Comparison of ENCODE assay signal across 17 cellular contexts in the genomic region with DNA sequence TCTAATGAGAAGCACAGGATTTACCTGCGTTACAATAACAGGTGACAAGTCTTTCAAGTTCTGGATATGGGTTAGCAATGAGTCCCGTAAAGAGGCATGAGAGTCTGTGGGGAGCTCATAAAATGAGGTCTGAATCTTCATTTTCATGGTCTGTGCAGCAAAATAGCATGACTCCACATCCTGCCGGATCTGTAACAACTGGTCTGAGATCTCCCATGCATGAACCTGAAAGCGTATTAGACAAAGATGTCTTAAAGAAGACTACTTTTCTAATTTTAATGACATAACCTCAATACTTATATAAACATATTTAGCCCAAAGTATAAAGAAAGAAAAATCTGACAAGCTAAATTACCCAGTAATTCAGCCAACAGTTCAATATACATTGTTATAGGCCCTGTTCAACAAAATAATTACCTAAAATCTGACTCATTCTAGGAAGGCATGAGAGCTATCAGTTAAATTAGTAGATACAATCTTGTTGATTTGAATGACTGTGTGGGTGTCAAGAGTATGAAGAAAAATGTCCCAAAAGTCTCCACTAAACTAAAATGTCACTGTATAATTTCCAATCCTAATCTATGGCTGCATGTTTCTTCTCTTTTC. TPM values are rescaled to one million over a fixed set of nuclear protein-coding genes. Genes with fewer than 3 reads are reported as not detected.
DNase-seq lines count a peak whose midpoint lies in the region; ATAC-seq, FAIRE-seq and TF ChIP-seq lines count a peak whose summit lies in the region.
"Had no signal": no experiment of that assay in that cellular context is flagged by ENCODE, and none has a peak within 500 bp of the region (broad histone marks: within the 10 kb centered on the region; RNA-seq: fewer than 3 reads in every experiment).

No MANE protein-coding gene starts in this region.

- H3K27me3 Mint-ChIP-seq in activated B cell treated with CpG ODN at 0.5 μM for 24 hours (no peaks in the 10 kb centered on the region), WTC11 (ENCODE audit: low read depth) (no peaks in the 10 kb centered on the region)

- POLR2A ChIA-PET in activated B cell treated with CpG ODN at 0.5 μM for 24 hours (lab: Charles Lee) = interaction anchor here (0.6 to 2.6 kb wide), 8 partner anchors 9 to 128 kb away, joined by 3 to 13 read pairs (median 3); partner anchors contain the start of gene TNPO3
- POLR2A ChIA-PET in WTC11 (lab: Charles Lee) = no interaction called here

- intact Hi-C loops in activated B cell treated with CpG ODN at 0.5 μM for 24 hours (cut with micrococcal nuclease) = loop anchor here (1.0 to 2.0 kb wide), 2 partner anchors 9 to 15 kb away; no protein-coding TSS in a partner anchor

- H3K27ac Mint-ChIP-seq in activated B cell treated with CpG ODN at 0.5 μM for 24 hours = peak overlapping the region; percentile 76
- H3K27ac Mint-ChIP-seq in WTC11 = no peak overlapping the region

- H3K4me1 Mint-ChIP-seq in activated B cell treated with CpG ODN at 0.5 μM for 24 hours (peaks cover 43% of the 10 kb centered on the region), WTC11 (peaks cover 2% of the 10 kb centered on the region; the same call in 1 of the 2 replicates)

- CTCF ChIA-PET in activated B cell treated with CpG ODN at 0.5 μM for 24 hours (lab: Charles Lee) (no interaction called here), WTC11 (lab: Charles Lee) (interaction anchor here (1.2 to 1.5 kb wide), 2 partner anchors 70 to 74 kb away, joined by 3 to 5 read pairs; no protein-coding TSS in a partner anchor)

- TF ChIP-seq CTCF in activated B cell treated with CpG ODN at 0.5 μM for 24 hours (IDR thresholded peaks at IDR 0.05) = no peak
- TF ChIP-seq CTCF in WTC11 (IDR thresholded peaks at IDR 0.05) = no peak

- H3K9me3 Mint-ChIP-seq in activated B cell treated with CpG ODN at 0.5 μM for 24 hours (no peaks in the 10 kb centered on the region), WTC11 (no peaks in the 10 kb centered on the region)
- H3K9me3 Mint-ChIP-seq: activated T-cell treated with anti-CD3 and anti-CD28 coated beads, Interleukin-2, amount 50 U/mL, for 4 hours had no signal

- ATAC-seq in GM19328 (IDR thresholded peaks at IDR 0.05; ENCODE audit: unreplicated experiment) = peak; percentile 87
- peak; percentile 78 for ATAC-seq in HG02885 (IDR thresholded peaks at IDR 0.05; ENCODE audit: poor library complexity, unreplicated experiment)
- ATAC-seq in activated B cell treated with CpG ODN at 0.5 μM for 24 hours (ENCODE audit: low read depth) = peak; percentile 87
- no peak for ATAC-seq in WTC11
- ATAC-seq in GM21447 (IDR thresholded peaks at IDR 0.05; ENCODE audit: unreplicated experiment) = no peak
- ATAC-seq: activated T-cell treated with anti-CD3 and anti-CD28 coated beads, Interleukin-2, amount 50 U/mL, for 4 hours; pancreas had no signal

- DNase-seq in GM12891 (ENCODE audit: insufficient read length, low spot score) (no peak), activated B cell treated with CpG ODN at 0.5 μM for 24 hours (no peak), WTC11 (ENCODE audit: low spot score) (no peak), DMS114 treated with DMSO at 0.1 percent for 48 hours (lab: John Stamatoyannopoulos, UW; ENCODE audit: unreplicated experiment) (no peak)
- no peak for DNase-seq in stimulated activated CD4-positive, alpha-beta T cell treated with anti-CD3 and anti-CD28 coated beads, Interleukin-2, amount 100 ng/mL, for 24 hours
- DNase-seq: activated T-cell treated with anti-CD3 and anti-CD28 coated beads, Interleukin-2, amount 50 U/mL, for 4 hours; hippocampal formation; NCI-H1105 treated with DMSO at 0.1 percent for 48 hours; NCI-H526 treated with DMSO at 0.1 percent for 48 hours; pancreas; SHP77; stimulated activated naive CD4-positive, alpha-beta T cell treated with Interleukin-2 at 50 U/mL for 16 hours had no signal

- H3K4me3 Mint-ChIP-seq in activated B cell treated with CpG ODN at 0.5 μM for 24 hours (peak overlapping the region; percentile 26), WTC11 (no peak overlapping the region)
- H3K4me3 Mint-ChIP-seq: activated T-cell treated with anti-CD3 and anti-CD28 coated beads, Interleukin-2, amount 50 U/mL, for 4 hours had no signal

- peak; percentile 82 for FAIRE-seq in GM12891 (lab: Jason Lieb, UNC)
- FAIRE-seq: endothelial cell of umbilical vein, H1, pancreas had no signal

- H3K36me3 Mint-ChIP-seq in activated B cell treated with CpG ODN at 0.5 μM for 24 hours (ENCODE audit: low read depth) (peaks cover 46% of the 10 kb centered on the region), WTC11 (peaks cover 25% of the 10 kb centered on the region)

- TF ChIP-seq POLR2A in GM12891 (IDR thresholded peaks at IDR 0.05; ENCODE audit: low read depth, low read length) = no peak

TF ChIP-seq in GM12891, 5 proteins besides CTCF, POLR2A, EP300 and RAD21:
- TF ChIP-seq TAF1 (IDR thresholded peaks at IDR 0.05; ENCODE audit: low read depth, low read length) (no peak), POU2F2 (IDR thresholded peaks at IDR 0.05; ENCODE audit: low read depth, low read length) (no peak; the same call in 1 of the 2 replicates), PAX5 (IDR thresholded peaks at IDR 0.05; ENCODE audit: insufficient read depth, low read length, severe bottlenecking) (no peak), SPI1 (IDR thresholded peaks at IDR 0.05; ENCODE audit: low read depth, low read length) (no peak), POLR2AphosphoS5 (IDR thresholded peaks at IDR 0.05; ENCODE audit: low read depth, low read length) (no peak)

TF ChIP-seq in WTC11, 78 proteins besides CTCF, POLR2A, EP300 and RAD21:
- TF ChIP-seq MAX (CRISPR knock-in tag; IDR thresholded peaks at IDR 0.05) (no peak), E2F5 (CRISPR knock-in tag; IDR thresholded peaks at IDR 0.05) (no peak), ESRRA (CRISPR knock-in tag; IDR thresholded peaks at IDR 0.05; ENCODE audit: borderline replicate concordance) (no peak), ZNF232 (CRISPR knock-in tag; IDR thresholded peaks at IDR 0.05) (no peak), KAT7 (CRISPR knock-in tag; IDR thresholded peaks at IDR 0.05; ENCODE audit: borderline replicate concordance) (no peak), ZNF396 (CRISPR knock-in tag; IDR thresholded peaks at IDR 0.05; ENCODE audit: borderline replicate concordance) (no peak), CREB1 (CRISPR knock-in tag; IDR thresholded peaks at IDR 0.05) (no peak), IRF1 (CRISPR knock-in tag; IDR thresholded peaks at IDR 0.05) (no peak), ZNF317 (CRISPR knock-in tag; IDR thresholded peaks at IDR 0.05; ENCODE audit: borderline replicate concordance, low read depth) (no peak), MYBL2 (CRISPR knock-in tag; IDR thresholded peaks at IDR 0.05) (no peak), TP53 (CRISPR knock-in tag; IDR thresholded peaks at IDR 0.05) (no peak)
- TF ChIP-seq, protein P1, sequence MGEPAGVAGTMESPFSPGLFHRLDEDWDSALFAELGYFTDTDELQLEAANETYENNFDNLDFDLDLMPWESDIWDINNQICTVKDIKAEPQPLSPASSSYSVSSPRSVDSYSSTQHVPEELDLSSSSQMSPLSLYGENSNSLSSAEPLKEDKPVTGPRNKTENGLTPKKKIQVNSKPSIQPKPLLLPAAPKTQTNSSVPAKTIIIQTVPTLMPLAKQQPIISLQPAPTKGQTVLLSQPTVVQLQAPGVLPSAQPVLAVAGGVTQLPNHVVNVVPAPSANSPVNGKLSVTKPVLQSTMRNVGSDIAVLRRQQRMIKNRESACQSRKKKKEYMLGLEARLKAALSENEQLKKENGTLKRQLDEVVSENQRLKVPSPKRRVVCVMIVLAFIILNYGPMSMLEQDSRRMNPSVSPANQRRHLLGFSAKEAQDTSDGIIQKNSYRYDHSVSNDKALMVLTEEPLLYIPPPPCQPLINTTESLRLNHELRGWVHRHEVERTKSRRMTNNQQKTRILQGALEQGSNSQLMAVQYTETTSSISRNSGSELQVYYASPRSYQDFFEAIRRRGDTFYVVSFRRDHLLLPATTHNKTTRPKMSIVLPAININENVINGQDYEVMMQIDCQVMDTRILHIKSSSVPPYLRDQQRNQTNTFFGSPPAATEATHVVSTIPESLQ (CRISPR knock-in tag; IDR thresholded peaks at IDR 0.05) = no peak
- TF ChIP-seq, protein P2, sequence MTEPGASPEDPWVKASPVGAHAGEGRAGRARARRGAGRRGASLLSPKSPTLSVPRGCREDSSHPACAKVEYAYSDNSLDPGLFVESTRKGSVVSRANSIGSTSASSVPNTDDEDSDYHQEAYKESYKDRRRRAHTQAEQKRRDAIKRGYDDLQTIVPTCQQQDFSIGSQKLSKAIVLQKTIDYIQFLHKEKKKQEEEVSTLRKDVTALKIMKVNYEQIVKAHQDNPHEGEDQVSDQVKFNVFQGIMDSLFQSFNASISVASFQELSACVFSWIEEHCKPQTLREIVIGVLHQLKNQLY (CRISPR knock-in tag; IDR thresholded peaks at IDR 0.05) = no peak

RNA-seq across cellular contexts. Expression of gene TNPO3, which starts 36.9 kb away (rescaled TPM):
- 42.7 TPM for polyA plus RNA-seq in GM12891 (2012; ENCODE audit: low read depth, missing spikeins)
- total RNA-seq in activated B cell treated with CpG ODN at 0.5 μM for 24 hours (50.8 and 56.2 TPM in 2 replicates), WTC11 (2021) (87.0 to 91.7 TPM (median 89.1 TPM) in 3 replicates)

Comparison
In these comparisons a context has a peak if more than half of its experiments do, and no peak if none do; other contexts are left out.
1. ATAC-seq: peak in GM19328 (single experiment), HG02885 (single experiment) and activated B cell treated with CpG ODN at 0.5 μM for 24 hours (single experiment); none in WTC11 (single experiment) and GM21447 (single experiment).